ENCODE assay signal across 1 cellular context in genomic region chr6:157519255-157520116, GRCh38.
TF ChIP-seq lines count a peak whose summit lies in the region.

No MANE protein-coding gene starts in this region.

TF ChIP-seq in K562, 482 proteins besides CTCF, POLR2A, EP300 and RAD21 (continued from another document and continues in another):
- TF ChIP-seq GTF3C2 (IDR thresholded peaks at IDR 0.05; ENCODE audit: borderline replicate concordance, extremely low read depth, insufficient read length) (no peak), ID3 (CRISPR knock-in tag; IDR thresholded peaks at IDR 0.05) (no peak), ID3 (tag; IDR thresholded peaks at IDR 0.05) (no peak; the same call in 1 of the 2 replicates), HDGF (IDR thresholded peaks at IDR 0.05) (no peak), TARDBP (IDR thresholded peaks at IDR 0.05) (no peak), NR2C1 (IDR thresholded peaks at IDR 0.05) (no peak), NR2C1 (tag; IDR thresholded peaks at IDR 0.05) (no peak), ZNF134 (CRISPR knock-in tag; conservative IDR thresholded peaks at IDR 0.05) (no peak), CBX2 (IDR thresholded peaks at IDR 0.05; ENCODE audit: insufficient read depth, low read length, poor library complexity, severe bottlenecking) (no peak), GATAD2A (IDR thresholded peaks at IDR 0.05) (no peak), SRSF7 (optimal IDR thresholded peaks at IDR 0.05; ENCODE audit: low read depth, low read length) (no peak), FIP1L1 (IDR thresholded peaks at IDR 0.05; ENCODE audit: low read depth, low read length, poor library complexity, severe bottlenecking) (no peak), ZNF24 (IDR thresholded peaks at IDR 0.05) (no peak), RB1 (IDR thresholded peaks at IDR 0.05; ENCODE audit: low read depth) (no peak), FOXP1 (CRISPR knock-in tag; IDR thresholded peaks at IDR 0.05) (no peak), CXXC5 (CRISPR knock-in tag; IDR thresholded peaks at IDR 0.05) (0 out of 2 replicates have a peak, but pooled peaks have one; percentile 19), NR2F6 (CRISPR knock-in tag; IDR thresholded peaks at IDR 0.05) (no peak), TAF7 (tag; IDR thresholded peaks at IDR 0.05) (no peak), SPI1 (IDR thresholded peaks at IDR 0.05; ENCODE audit: borderline replicate concordance, low read depth, low read length) (peak; percentile 62; the same call in 1 of the 2 replicates), BCOR (IDR thresholded peaks at IDR 0.05) (no peak), ZNF212 (CRISPR knock-in tag; IDR thresholded peaks at IDR 0.05) (no peak), NFRKB (IDR thresholded peaks at IDR 0.05; ENCODE audit: low read depth) (0 out of 2 replicates have a peak, but pooled peaks have one; percentile 8), GABPB1 (CRISPR knock-in tag; IDR thresholded peaks at IDR 0.05) (no peak), PHF8 (IDR thresholded peaks at IDR 0.05; ENCODE audit: borderline replicate concordance, low read length) (no peak), ZMIZ1 (IDR thresholded peaks at IDR 0.05; ENCODE audit: low read depth in 2 of 2, low read length in 2 of 2) (no peak), ZNF561 (CRISPR knock-in tag; conservative IDR thresholded peaks at IDR 0.05) (no peak), ZBTB7A (IDR thresholded peaks at IDR 0.05; ENCODE audit: borderline replicate concordance, control insufficient read depth, low read depth, low read length) (peak; percentile 57; the same call in 1 of the 2 replicates), CREM (IDR thresholded peaks at IDR 0.05; ENCODE audit: low read depth) (no peak), ZC3H11A (IDR thresholded peaks at IDR 0.05; ENCODE audit: low read depth, low read length) (no peak), RREB1 (CRISPR knock-in tag; IDR thresholded peaks at IDR 0.05) (no peak), MLLT1 (IDR thresholded peaks at IDR 0.05) (no peak), NR2C2 (CRISPR knock-in tag; IDR thresholded peaks at IDR 0.05) (no peak), NR2C2 (tag; IDR thresholded peaks at IDR 0.05) (0 out of 2 replicates have a peak, but pooled peaks have one; percentile 5), CTCFL (IDR thresholded peaks at IDR 0.05; ENCODE audit: borderline replicate concordance, insufficient read depth, low read depth, low read length, poor library complexity, severe bottlenecking) (no peak), ZC3H4 (CRISPR knock-in tag; IDR thresholded peaks at IDR 0.05; ENCODE audit: borderline replicate concordance) (no peak), U2AF2 (optimal IDR thresholded peaks at IDR 0.05; ENCODE audit: low read depth, low read length) (no peak), ZFP30 (CRISPR knock-in tag; IDR thresholded peaks at IDR 0.05; ENCODE audit: borderline replicate concordance) (no peak), BRF1 (IDR thresholded peaks at IDR 0.05; ENCODE audit: borderline replicate concordance, extremely low read depth, insufficient read length) (no peak), FUS (optimal IDR thresholded peaks at IDR 0.05; ENCODE audit: low read depth, low read length) (no peak), PRDM10 (IDR thresholded peaks at IDR 0.05; ENCODE audit: partially characterized antibody) (no peak), NCOR1 (IDR thresholded peaks at IDR 0.05) (no peak), ZNF165 (CRISPR knock-in tag; IDR thresholded peaks at IDR 0.05; ENCODE audit: borderline replicate concordance) (no peak), SRSF3 (IDR thresholded peaks at IDR 0.05; ENCODE audit: insufficient read depth, low read length) (no peak), SMAD4 (CRISPR knock-in tag; conservative IDR thresholded peaks at IDR 0.05) (peak; percentile 27; the same call in 1 of the 2 replicates), CBX1 (IDR thresholded peaks at IDR 0.05; ENCODE audit: low read depth) (0 out of 2 replicates have a peak, but pooled peaks have one; percentile 53)
